1 cellular context compared by ENCODE assay signal in the genomic region with DNA sequence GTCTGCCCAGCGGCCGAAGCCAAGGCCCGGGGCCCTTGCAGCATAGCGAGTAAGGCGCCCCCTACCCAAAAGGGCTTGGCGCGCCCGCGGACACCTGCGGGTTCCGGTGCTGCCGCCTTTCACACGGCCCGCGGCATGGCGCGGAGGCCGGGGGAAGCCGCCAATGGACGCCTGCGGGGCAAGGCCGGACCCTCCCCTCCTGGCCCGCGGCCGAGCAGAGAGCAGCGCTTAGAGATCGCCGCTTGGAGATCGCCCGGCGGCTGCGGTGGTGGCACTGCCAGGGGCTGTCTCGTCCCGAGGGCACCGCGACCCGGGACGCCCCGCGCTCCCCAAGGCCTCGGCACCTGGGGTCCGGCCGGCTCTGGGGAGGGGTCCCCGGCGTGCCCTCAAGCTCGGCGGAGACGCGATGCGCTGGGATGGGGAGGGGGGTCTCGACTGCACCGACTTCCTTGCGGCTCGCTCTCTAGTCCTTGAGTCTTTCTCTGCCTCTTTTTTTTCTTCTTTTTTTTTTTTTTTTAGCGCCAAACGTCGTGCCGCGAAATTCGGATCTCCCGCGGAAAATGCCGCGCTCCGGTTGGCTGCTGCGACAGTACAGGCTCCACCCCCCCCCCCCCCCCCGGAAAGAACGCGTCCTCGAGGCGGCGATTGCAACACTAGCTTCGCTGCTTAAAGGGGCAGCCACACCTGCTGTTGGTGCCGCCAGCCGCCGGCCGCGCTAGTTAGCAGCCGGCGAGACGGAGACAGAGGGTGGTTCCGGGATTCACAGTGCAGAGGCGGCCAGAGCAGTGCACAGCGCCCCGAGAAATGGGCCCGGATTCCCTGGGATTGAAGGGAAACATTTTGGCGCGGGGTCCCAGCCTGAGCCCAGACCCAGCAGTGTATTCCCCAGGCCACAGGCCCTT.
TF ChIP-seq lines count a peak whose summit lies in the region.

A gene with protein sequence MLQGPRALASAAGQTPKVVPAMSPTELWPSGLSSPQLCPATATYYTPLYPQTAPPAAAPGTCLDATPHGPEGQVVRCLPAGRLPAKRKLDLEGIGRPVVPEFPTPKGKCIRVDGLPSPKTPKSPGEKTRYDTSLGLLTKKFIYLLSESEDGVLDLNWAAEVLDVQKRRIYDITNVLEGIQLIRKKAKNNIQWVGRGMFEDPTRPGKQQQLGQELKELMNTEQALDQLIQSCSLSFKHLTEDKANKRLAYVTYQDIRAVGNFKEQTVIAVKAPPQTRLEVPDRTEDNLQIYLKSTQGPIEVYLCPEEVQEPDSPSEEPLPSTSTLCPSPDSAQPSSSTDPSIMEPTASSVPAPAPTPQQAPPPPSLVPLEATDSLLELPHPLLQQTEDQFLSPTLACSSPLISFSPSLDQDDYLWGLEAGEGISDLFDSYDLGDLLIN (minus strand): TSS at position 484 of the 902 bp plus-strand sequence. CDS start 440 bp downstream, at position 44.

TF ChIP-seq in WTC11, 78 proteins besides CTCF, POLR2A, EP300 and RAD21 (continued from another document):
- TF ChIP-seq JUN (CRISPR knock-in tag; IDR thresholded peaks at IDR 0.05) = no peak
- TF ChIP-seq, protein P1, sequence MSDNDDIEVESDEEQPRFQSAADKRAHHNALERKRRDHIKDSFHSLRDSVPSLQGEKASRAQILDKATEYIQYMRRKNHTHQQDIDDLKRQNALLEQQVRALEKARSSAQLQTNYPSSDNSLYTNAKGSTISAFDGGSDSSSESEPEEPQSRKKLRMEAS (CRISPR knock-in tag; IDR thresholded peaks at IDR 0.05) = peak; percentile 80
- peak; percentile 56; the same call in 1 of the 2 replicates for TF ChIP-seq KAT7 (CRISPR knock-in tag; IDR thresholded peaks at IDR 0.05; ENCODE audit: borderline replicate concordance)
- TF ChIP-seq, protein P2, sequence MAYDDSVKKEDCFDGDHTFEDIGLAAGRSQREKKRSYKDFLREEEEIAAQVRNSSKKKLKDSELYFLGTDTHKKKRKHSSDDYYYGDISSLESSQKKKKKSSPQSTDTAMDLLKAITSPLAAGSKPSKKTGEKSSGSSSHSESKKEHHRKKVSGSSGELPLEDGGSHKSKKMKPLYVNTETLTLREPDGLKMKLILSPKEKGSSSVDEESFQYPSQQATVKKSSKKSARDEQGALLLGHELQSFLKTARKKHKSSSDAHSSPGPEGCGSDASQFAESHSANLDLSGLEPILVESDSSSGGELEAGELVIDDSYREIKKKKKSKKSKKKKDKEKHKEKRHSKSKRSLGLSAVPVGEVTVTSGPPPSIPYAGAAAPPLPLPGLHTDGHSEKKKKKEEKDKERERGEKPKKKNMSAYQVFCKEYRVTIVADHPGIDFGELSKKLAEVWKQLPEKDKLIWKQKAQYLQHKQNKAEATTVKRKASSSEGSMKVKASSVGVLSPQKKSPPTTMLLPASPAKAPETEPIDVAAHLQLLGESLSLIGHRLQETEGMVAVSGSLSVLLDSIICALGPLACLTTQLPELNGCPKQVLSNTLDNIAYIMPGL (CRISPR knock-in tag; IDR thresholded peaks at IDR 0.05) = peak; percentile 62; the same call in 1 of the 2 replicates
- TF ChIP-seq, protein P3, sequence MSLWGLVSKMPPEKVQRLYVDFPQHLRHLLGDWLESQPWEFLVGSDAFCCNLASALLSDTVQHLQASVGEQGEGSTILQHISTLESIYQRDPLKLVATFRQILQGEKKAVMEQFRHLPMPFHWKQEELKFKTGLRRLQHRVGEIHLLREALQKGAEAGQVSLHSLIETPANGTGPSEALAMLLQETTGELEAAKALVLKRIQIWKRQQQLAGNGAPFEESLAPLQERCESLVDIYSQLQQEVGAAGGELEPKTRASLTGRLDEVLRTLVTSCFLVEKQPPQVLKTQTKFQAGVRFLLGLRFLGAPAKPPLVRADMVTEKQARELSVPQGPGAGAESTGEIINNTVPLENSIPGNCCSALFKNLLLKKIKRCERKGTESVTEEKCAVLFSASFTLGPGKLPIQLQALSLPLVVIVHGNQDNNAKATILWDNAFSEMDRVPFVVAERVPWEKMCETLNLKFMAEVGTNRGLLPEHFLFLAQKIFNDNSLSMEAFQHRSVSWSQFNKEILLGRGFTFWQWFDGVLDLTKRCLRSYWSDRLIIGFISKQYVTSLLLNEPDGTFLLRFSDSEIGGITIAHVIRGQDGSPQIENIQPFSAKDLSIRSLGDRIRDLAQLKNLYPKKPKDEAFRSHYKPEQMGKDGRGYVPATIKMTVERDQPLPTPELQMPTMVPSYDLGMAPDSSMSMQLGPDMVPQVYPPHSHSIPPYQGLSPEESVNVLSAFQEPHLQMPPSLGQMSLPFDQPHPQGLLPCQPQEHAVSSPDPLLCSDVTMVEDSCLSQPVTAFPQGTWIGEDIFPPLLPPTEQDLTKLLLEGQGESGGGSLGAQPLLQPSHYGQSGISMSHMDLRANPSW (CRISPR knock-in tag; conservative IDR thresholded peaks at IDR 0.05; ENCODE audit: low read depth) = no peak
- TF ChIP-seq FOXK1 (CRISPR knock-in tag; IDR thresholded peaks at IDR 0.05) = peak; percentile 67; the same call in 1 of the 2 replicates
- TF ChIP-seq GABPB1 (CRISPR knock-in tag; IDR thresholded peaks at IDR 0.05) = peak; percentile 51; the same call in 1 of the 2 replicates
- no peak for TF ChIP-seq FOXJ3 (CRISPR knock-in tag; IDR thresholded peaks at IDR 0.05; ENCODE audit: borderline replicate concordance)
- TF ChIP-seq, protein P4, sequence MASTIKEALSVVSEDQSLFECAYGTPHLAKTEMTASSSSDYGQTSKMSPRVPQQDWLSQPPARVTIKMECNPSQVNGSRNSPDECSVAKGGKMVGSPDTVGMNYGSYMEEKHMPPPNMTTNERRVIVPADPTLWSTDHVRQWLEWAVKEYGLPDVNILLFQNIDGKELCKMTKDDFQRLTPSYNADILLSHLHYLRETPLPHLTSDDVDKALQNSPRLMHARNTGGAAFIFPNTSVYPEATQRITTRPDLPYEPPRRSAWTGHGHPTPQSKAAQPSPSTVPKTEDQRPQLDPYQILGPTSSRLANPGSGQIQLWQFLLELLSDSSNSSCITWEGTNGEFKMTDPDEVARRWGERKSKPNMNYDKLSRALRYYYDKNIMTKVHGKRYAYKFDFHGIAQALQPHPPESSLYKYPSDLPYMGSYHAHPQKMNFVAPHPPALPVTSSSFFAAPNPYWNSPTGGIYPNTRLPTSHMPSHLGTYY (CRISPR knock-in tag; IDR thresholded peaks at IDR 0.05) = no peak
- TF ChIP-seq, protein P5, sequence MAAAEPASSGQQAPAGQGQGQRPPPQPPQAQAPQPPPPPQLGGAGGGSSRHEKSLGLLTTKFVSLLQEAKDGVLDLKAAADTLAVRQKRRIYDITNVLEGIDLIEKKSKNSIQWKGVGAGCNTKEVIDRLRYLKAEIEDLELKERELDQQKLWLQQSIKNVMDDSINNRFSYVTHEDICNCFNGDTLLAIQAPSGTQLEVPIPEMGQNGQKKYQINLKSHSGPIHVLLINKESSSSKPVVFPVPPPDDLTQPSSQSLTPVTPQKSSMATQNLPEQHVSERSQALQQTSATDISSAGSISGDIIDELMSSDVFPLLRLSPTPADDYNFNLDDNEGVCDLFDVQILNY (CRISPR knock-in tag; IDR thresholded peaks at IDR 0.05) = peak; percentile 91; the same call in 1 of the 2 replicates
- TF ChIP-seq, protein P6, sequence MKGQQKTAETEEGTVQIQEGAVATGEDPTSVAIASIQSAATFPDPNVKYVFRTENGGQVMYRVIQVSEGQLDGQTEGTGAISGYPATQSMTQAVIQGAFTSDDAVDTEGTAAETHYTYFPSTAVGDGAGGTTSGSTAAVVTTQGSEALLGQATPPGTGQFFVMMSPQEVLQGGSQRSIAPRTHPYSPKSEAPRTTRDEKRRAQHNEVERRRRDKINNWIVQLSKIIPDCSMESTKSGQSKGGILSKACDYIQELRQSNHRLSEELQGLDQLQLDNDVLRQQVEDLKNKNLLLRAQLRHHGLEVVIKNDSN (CRISPR knock-in tag; IDR thresholded peaks at IDR 0.05) = no peak
- TF ChIP-seq NR1H2 (CRISPR knock-in tag; IDR thresholded peaks at IDR 0.05) = 0 out of 2 replicates have a peak, but pooled peaks have one; percentile 27
- TF ChIP-seq FOXP1 (CRISPR knock-in tag; IDR thresholded peaks at IDR 0.05; ENCODE audit: borderline replicate concordance) = peak; percentile 81
- TF ChIP-seq TEAD1 (CRISPR knock-in tag; IDR thresholded peaks at IDR 0.05) = peak; percentile 70; the same call in 1 of the 2 replicates
- TF ChIP-seq ATF1 (CRISPR knock-in tag; IDR thresholded peaks at IDR 0.05) = 0 out of 2 replicates have a peak, but pooled peaks have one; percentile 7
- peak; percentile 77; the same call in 1 of the 2 replicates for TF ChIP-seq CREM (CRISPR knock-in tag; IDR thresholded peaks at IDR 0.05)
- TF ChIP-seq ZNF121 (CRISPR knock-in tag; IDR thresholded peaks at IDR 0.05) = peak; percentile 50; the same call in 1 of the 2 replicates
- no peak for TF ChIP-seq RORB (CRISPR knock-in tag; IDR thresholded peaks at IDR 0.05)
- TF ChIP-seq MYBL2 (CRISPR knock-in tag; IDR thresholded peaks at IDR 0.05) = peak; percentile 40; the same call in 1 of the 2 replicates
- TF ChIP-seq, protein P7, sequence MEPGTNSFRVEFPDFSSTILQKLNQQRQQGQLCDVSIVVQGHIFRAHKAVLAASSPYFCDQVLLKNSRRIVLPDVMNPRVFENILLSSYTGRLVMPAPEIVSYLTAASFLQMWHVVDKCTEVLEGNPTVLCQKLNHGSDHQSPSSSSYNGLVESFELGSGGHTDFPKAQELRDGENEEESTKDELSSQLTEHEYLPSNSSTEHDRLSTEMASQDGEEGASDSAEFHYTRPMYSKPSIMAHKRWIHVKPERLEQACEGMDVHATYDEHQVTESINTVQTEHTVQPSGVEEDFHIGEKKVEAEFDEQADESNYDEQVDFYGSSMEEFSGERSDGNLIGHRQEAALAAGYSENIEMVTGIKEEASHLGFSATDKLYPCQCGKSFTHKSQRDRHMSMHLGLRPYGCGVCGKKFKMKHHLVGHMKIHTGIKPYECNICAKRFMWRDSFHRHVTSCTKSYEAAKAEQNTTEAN (CRISPR knock-in tag; IDR thresholded peaks at IDR 0.05) = no peak; the same call in 1 of the 2 replicates
- no peak for TF ChIP-seq ZNF423 (CRISPR knock-in tag; IDR thresholded peaks at IDR 0.05)
- TF ChIP-seq OVOL2 (CRISPR knock-in tag; IDR thresholded peaks at IDR 0.05; ENCODE audit: borderline replicate concordance) = no peak
TF ChIP-seq in WTC11: peak in this region for 21.
